Comparison of ENCODE assay signal across 14 cellular contexts in genomic region chr2:100182494-100183355, GRCh38. TPM values are rescaled to one million over a fixed set of nuclear protein-coding genes. Genes with fewer than 3 reads are reported as not detected.
DNase-seq lines count a peak whose midpoint lies in the region; ATAC-seq, FAIRE-seq and TF ChIP-seq lines count a peak whose summit lies in the region.
"Had no signal": no experiment of that assay in that cellular context is flagged by ENCODE, and none has a peak within 500 bp of the region (broad histone marks: within the 10 kb centered on the region; RNA-seq: fewer than 3 reads in every experiment).

No MANE protein-coding gene starts in this region.

- intact Hi-C loops in Right ventricle myocardium inferior (cut with DNase I) = loop anchor here (5.0 kb wide), 1 partner anchor 70 kb away; no protein-coding TSS in a partner anchor
- intact Hi-C loops in cardiac septum (cut with DNase I) = no loop called here
- intact Hi-C loops in upper lobe of right lung (cut with DNase I) = no loop called here

- H3K27me3 ChIP-seq in iPS-15b (ENCODE audit: control insufficient read depth, insufficient read depth, low read length) = peaks cover 62% of the 10 kb centered on the region
- H3K27me3 ChIP-seq in upper lobe of right lung = no peaks in the 10 kb centered on the region
- H3K27me3 ChIP-seq: colonic mucosa had no signal

- H3K4me3 ChIP-seq in iPS-15b (ENCODE audit: low read depth, low read length) (peak overlapping the region; percentile 11), upper lobe of right lung (no peak overlapping the region)
- H3K4me3 ChIP-seq: colonic mucosa had no signal

- FAIRE-seq in GM19239 (lab: Jason Lieb, UNC) = no peak

- H3K9ac ChIP-seq in iPS-15b (ENCODE audit: low read depth, low read length) = no peak overlapping the region

- DNase-seq in Right ventricle myocardium inferior (ENCODE audit: missing footprints) (peak; percentile 68), cardiac septum (ENCODE audit: low spot score) (no peak), cerebellar cortex (ENCODE audit: low spot score) (peak; percentile 62), upper lobe of right lung (peak; percentile 21), DMS153 treated with DMSO at 0.1 percent for 48 hours (lab: John Stamatoyannopoulos, UW; ENCODE audit: unreplicated experiment) (no peak), GM19239 (ENCODE audit: insufficient read length, low spot score) (no peak)
- DNase-seq in activated T-cell treated with anti-CD3 and anti-CD28 coated beads, Interleukin-2, amount 50 U/mL, for 1 hour = no peak
- DNase-seq: activated T-cell treated with anti-CD3 and anti-CD28 coated beads, Interleukin-2, amount 50 U/mL, for 4 hours; colonic mucosa; HFFc6; NCI-H187; occipital lobe; stimulated activated naive B cell treated with anti-CD40 and anti-IgM and Interleukin-4, amounts not matched to agents 10 μg/mL and 1 μg/mL and 100 μg/mL, for 72 hours had no signal

- H3K36me3 ChIP-seq in iPS-15b (ENCODE audit: control insufficient read depth, insufficient read depth, low read length) = no peaks in the 10 kb centered on the region
- H3K36me3 ChIP-seq in upper lobe of right lung = no peaks in the 10 kb centered on the region
- H3K36me3 ChIP-seq: colonic mucosa had no signal

- H3K9me3 ChIP-seq in iPS-15b (ENCODE audit: control insufficient read depth, insufficient read depth, low read length) (no peaks in the 10 kb centered on the region), upper lobe of right lung (no peaks in the 10 kb centered on the region)
- H3K9me3 ChIP-seq: colonic mucosa had no signal

- no peak for TF ChIP-seq CTCF in upper lobe of right lung (IDR thresholded peaks at IDR 0.05)

- H3K4me1 ChIP-seq in iPS-15b (ENCODE audit: control insufficient read depth, insufficient read depth, low read length) = peaks cover 19% of the 10 kb centered on the region
- H3K4me1 ChIP-seq in upper lobe of right lung = no peaks in the 10 kb centered on the region
- H3K4me1 ChIP-seq: colonic mucosa had no signal

- peak; percentile 70 for ATAC-seq in Right ventricle myocardium inferior
- no peak for ATAC-seq in upper lobe of right lung
- ATAC-seq: activated T-cell treated with anti-CD3 and anti-CD28 coated beads, Interleukin-2, amount 50 U/mL, for 4 hours; stimulated activated naive B cell treated with anti-CD40 and anti-IgM and Interleukin-4, amounts not matched to agents 10 μg/mL and 1 μg/mL and 100 μg/mL, for 72 hours had no signal

- no peak overlapping the region for H3K27ac ChIP-seq in upper lobe of right lung
- H3K27ac ChIP-seq: colonic mucosa had no signal

RNA-seq across cellular contexts. Expression of gene AFF3, which starts 40.3 kb away (rescaled TPM):
- 6.8 TPM for total RNA-seq in Right ventricle myocardium inferior
- total RNA-seq in cardiac septum = 6.7 TPM
- total RNA-seq in upper lobe of right lung = 44.6 TPM

Comparison
In these comparisons a context has a peak if more than half of its experiments do, and no peak if none do; other contexts are left out.
1. DNase-seq: peak in Right ventricle myocardium inferior (single experiment), cerebellar cortex (single experiment) and upper lobe of right lung (single experiment); none in cardiac septum (single experiment), activated T-cell treated with anti-CD3 and anti-CD28 coated beads, Interleukin-2, amount 50 U/mL, for 1 hour (single experiment), DMS153 treated with DMSO at 0.1 percent for 48 hours (single experiment) and GM19239 (single experiment).